In genomic region chrX:152451731-152451980, GRCh38 we compare ENCODE assay signal across 15 cellular contexts. TPM values are rescaled to one million over a fixed set of nuclear protein-coding genes. Genes with fewer than 3 reads are reported as not detected.
"Had no signal": no experiment of that assay in that cellular context is flagged by ENCODE, and none has a peak within 500 bp of the region (broad histone marks: within the 10 kb centered on the region; RNA-seq: fewer than 3 reads in every experiment).

No MANE protein-coding gene starts in this region.

- H3K27ac Mint-ChIP-seq: activated CD4-positive, alpha-beta memory T cell treated with anti-CD3 and anti-CD28 coated beads for 36 hours; activated T-cell treated with anti-CD3 and anti-CD28 coated beads, Interleukin-2, amount 50 U/mL, for 72 hours; natural killer cell treated with Interleukin-12 subunit alpha and Interleukin-12 subunit beta and Interleukin-15 and Interleukin-18, amount 100 ng/mL, for 72 hours; stimulated activated naive B cell treated with anti-CD40 and anti-IgM and Interleukin-4, amounts not matched to agents 10 μg/mL and 1 μg/mL and 100 μg/mL, for 72 hours; T-helper 2 cell treated with Interferon-gamma antibody and Interleukin-4, amounts not matched to agents 5 μg/mL and 100 μg/mL, for 36 hours had no signal

- ATAC-seq: activated T-cell treated with anti-CD3 and anti-CD28 coated beads, Interleukin-2, amount 50 U/mL, for 72 hours; left lobe of liver; natural killer cell treated with Interleukin-12 subunit alpha and Interleukin-12 subunit beta and Interleukin-15 and Interleukin-18, amount 100 ng/mL, for 72 hours; stimulated activated naive B cell treated with anti-CD40 and anti-IgM and Interleukin-4, amounts not matched to agents 10 μg/mL and 1 μg/mL and 100 μg/mL, for 72 hours had no signal

- H3K4me3 ChIP-seq: coronary artery had no signal

- H3K4me1 ChIP-seq: tibial nerve had no signal

- DNase-seq: activated CD4-positive, alpha-beta memory T cell treated with anti-CD3 and anti-CD28 coated beads for 36 hours; activated naive CD4-positive, alpha-beta T cell treated with Interleukin-2 at 50 U/mL for 16 hours; activated T-cell treated with anti-CD3 and anti-CD28 coated beads, Interleukin-2, amount 50 U/mL, for 72 hours; effector memory CD4-positive, alpha-beta T cell; mammary epithelial cell; stimulated activated CD4-positive, alpha-beta T cell treated with anti-CD3 and anti-CD28 coated beads, Interleukin-2, amount 100 ng/mL, for 24 hours; stimulated activated naive B cell treated with anti-CD40 and anti-IgM and Interleukin-4, amounts not matched to agents 10 μg/mL and 1 μg/mL and 100 μg/mL, for 72 hours had no signal

- H3K27me3 ChIP-seq: tibial nerve had no signal

- H3K36me3 ChIP-seq: tibial nerve had no signal

- H3K36me3 Mint-ChIP-seq: activated CD4-positive, alpha-beta memory T cell treated with anti-CD3 and anti-CD28 coated beads for 36 hours; natural killer cell treated with Interleukin-12 subunit alpha and Interleukin-12 subunit beta and Interleukin-15 and Interleukin-18, amount 100 ng/mL, for 72 hours; stimulated activated naive B cell treated with anti-CD40 and anti-IgM and Interleukin-4, amounts not matched to agents 10 μg/mL and 1 μg/mL and 100 μg/mL, for 72 hours had no signal

- FAIRE-seq: islet of Langerhans had no signal

- H3K27me3 Mint-ChIP-seq: activated CD4-positive, alpha-beta memory T cell treated with anti-CD3 and anti-CD28 coated beads for 36 hours; natural killer cell treated with Interleukin-12 subunit alpha and Interleukin-12 subunit beta and Interleukin-15 and Interleukin-18, amount 100 ng/mL, for 72 hours had no signal

- H3K9me3 ChIP-seq: tibial nerve had no signal

- H3K9me3 Mint-ChIP-seq: activated CD4-positive, alpha-beta memory T cell treated with anti-CD3 and anti-CD28 coated beads for 36 hours; T-helper 2 cell treated with Interferon-gamma antibody and Interleukin-4, amounts not matched to agents 5 μg/mL and 100 μg/mL, for 36 hours had no signal

- H3K4me3 Mint-ChIP-seq: activated CD4-positive, alpha-beta memory T cell treated with anti-CD3 and anti-CD28 coated beads for 36 hours; activated T-cell treated with anti-CD3 and anti-CD28 coated beads, Interleukin-2, amount 50 U/mL, for 72 hours; natural killer cell treated with Interleukin-12 subunit alpha and Interleukin-12 subunit beta and Interleukin-15 and Interleukin-18, amount 100 ng/mL, for 72 hours; stimulated activated naive B cell treated with anti-CD40 and anti-IgM and Interleukin-4, amounts not matched to agents 10 μg/mL and 1 μg/mL and 100 μg/mL, for 72 hours; T-helper 2 cell treated with Interferon-gamma antibody and Interleukin-4, amounts not matched to agents 5 μg/mL and 100 μg/mL, for 36 hours had no signal

- H3K27ac ChIP-seq: coronary artery, tibial nerve had no signal

RNA-seq across cellular contexts. Expression of gene GABRA3, which starts 0.5 kb away (rescaled TPM):
- total RNA-seq: activated CD4-positive, alpha-beta memory T cell treated with anti-CD3 and anti-CD28 coated beads for 36 hours; epithelial cell of proximal tubule; left lobe of liver; mammary epithelial cell; natural killer cell treated with Interleukin-12 subunit alpha and Interleukin-12 subunit beta and Interleukin-15 and Interleukin-18, amount 100 ng/mL, for 72 hours; subcutaneous adipose tissue; tibial nerve had no signal
- polyA plus RNA-seq: mammary epithelial cell had no signal
